ENCODE assay signal across 13 cellular contexts in genomic region chr13:32940601-32941000, GRCh38.
DNase-seq lines count a peak whose midpoint lies in the region; ATAC-seq and TF ChIP-seq lines count a peak whose summit lies in the region.
"Had no signal": no experiment of that assay in that cellular context is flagged by ENCODE, and none has a peak within 500 bp of the region (broad histone marks: within the 10 kb centered on the region; RNA-seq: fewer than 3 reads in every experiment).

No MANE protein-coding gene starts in this region.

- TF ChIP-seq CTCF in brain microvascular endothelial cell (IDR thresholded peaks at IDR 0.05; ENCODE audit: low read depth, low read length, missing control alignments) = no peak
- TF ChIP-seq CTCF in mucosa of descending colon (IDR thresholded peaks at IDR 0.05) = no peak
- TF ChIP-seq CTCF in WERI-Rb-1 (IDR thresholded peaks at IDR 0.05; ENCODE audit: low read depth, low read length) = no peak

- DNase-seq in DMS53 (lab: John Stamatoyannopoulos, UW) (peak; percentile 62), M059J (ENCODE audit: low read depth) (peak; percentile 53), brain microvascular endothelial cell (peak; percentile 64), mucosa of descending colon (peak in 2 of 3 donors; percentile 15 to 26), HuH-7 (ENCODE audit: low spot score) (no peak), NCI-H1436 (lab: John Stamatoyannopoulos, UW) (no peak), WERI-Rb-1 (no peak)
- DNase-seq: DND-41, NCI-H2171 had no signal

- H3K27me3 ChIP-seq in brain microvascular endothelial cell (replicated peaks) (no peaks in the 10 kb centered on the region), WERI-Rb-1 (ENCODE audit: insufficient read depth, low read depth, severe bottlenecking) (no peaks in the 10 kb centered on the region)
- H3K27me3 ChIP-seq: gastroesophageal sphincter, neutrophil had no signal

- in situ Hi-C loops in brain microvascular endothelial cell (cut with HindIII; ENCODE audit: low pct_ligation_motif_present, low sequenced_read_pairs) = no loop called here

- H3K9me3 ChIP-seq in mucosa of descending colon (no peaks in the 10 kb centered on the region), WERI-Rb-1 (ENCODE audit: severe bottlenecking) (peaks cover 11% of the 10 kb centered on the region)
- H3K9me3 ChIP-seq: neutrophil had no signal

- no peaks in the 10 kb centered on the region for H3K4me1 ChIP-seq in mucosa of descending colon (ENCODE audit: low read depth)
- H3K4me1 ChIP-seq: gastroesophageal sphincter had no signal

- intact Hi-C loops in mucosa of descending colon (cut with DNase I, micrococcal nuclease) = no loop called here

- H3K27ac ChIP-seq in brain microvascular endothelial cell (no peak overlapping the region), WERI-Rb-1 (no peak overlapping the region)
- H3K27ac ChIP-seq: gastroesophageal sphincter, neutrophil, VCaP had no signal

- peak; percentile 35 for ATAC-seq in mucosa of descending colon
- no peak for ATAC-seq in HG03097 (IDR thresholded peaks at IDR 0.05; ENCODE audit: low FRiP score, unreplicated experiment)

- H3K4me3 ChIP-seq in brain microvascular endothelial cell (ENCODE audit: low read depth, low read length) (no peak overlapping the region), mucosa of descending colon (no peak overlapping the region), WERI-Rb-1 (ENCODE audit: low read depth, low read length) (no peak overlapping the region)
- H3K4me3 ChIP-seq: gastroesophageal sphincter had no signal

- H3K36me3 ChIP-seq in brain microvascular endothelial cell (replicated peaks) (no peaks in the 10 kb centered on the region), mucosa of descending colon (ENCODE audit: low read depth) (no peaks in the 10 kb centered on the region), WERI-Rb-1 (no peaks in the 10 kb centered on the region)
- H3K36me3 ChIP-seq: gastroesophageal sphincter, neutrophil had no signal

Comparison
In these comparisons a context has a peak if more than half of its experiments do, and no peak if none do; other contexts are left out.
1. DNase-seq: peak in DMS53 (single experiment), M059J (single experiment), brain microvascular endothelial cell (single experiment) and mucosa of descending colon (2 of 3); none in HuH-7 (single experiment), NCI-H1436 (single experiment) and WERI-Rb-1 (single experiment).